ENCODE assay signal across 8 cellular contexts in genomic region chr7:152336754-152337368, GRCh38.
A peak's percentile ranks its signal among the peaks of the same experiment; 100 is the strongest.
DNase-seq lines count a peak whose midpoint lies in the region; ATAC-seq and TF ChIP-seq lines count a peak whose summit lies in the region.

No MANE protein-coding gene starts in this region.

- intact Hi-C loops in posterior cingulate gyrus (cut with DNase I) = loop anchor here (5.0 kb wide), 2 partner anchors 125 to 370 kb away; no protein-coding TSS in a partner anchor

- no peaks in the 10 kb centered on the region for H3K9me3 Mint-ChIP-seq in neural progenitor cell

- DNase-seq in activated CD4-positive, alpha-beta T cell treated with anti-CD3 and anti-CD28 coated beads for 4 hours = peak; percentile 10 to 30
- DNase-seq in activated CD4-positive, alpha-beta T cell treated with anti-CD3 and anti-CD28 coated beads, Interleukin-2, amount 50 U/mL, for 1 hour = no peak
- DNase-seq in LNCaP clone FGC (ENCODE audit: low read depth) (no peak), T-helper 17 cell (no peak), fibroblast of lung (ENCODE audit: low read depth in 2 of 2) (peak; percentile 45 to 61), neural progenitor cell (ENCODE audit: low spot score) (peak; percentile 71), posterior cingulate gyrus (no peak)

- H3K4me3 Mint-ChIP-seq in T-helper 17 cell = peak overlapping the region; percentile 82
- no peak overlapping the region for H3K4me3 Mint-ChIP-seq in neural progenitor cell

- H2AFZ ChIP-seq in fibroblast of lung (ENCODE audit: low read length) = no peak overlapping the region
- no peak overlapping the region for H2AFZ ChIP-seq in neural progenitor cell (replicated peaks)

- H3K27ac Mint-ChIP-seq in T-helper 17 cell (peak overlapping the region; percentile 74), neural progenitor cell (no peak overlapping the region)

- no peak overlapping the region for H3K4me3 ChIP-seq in LNCaP clone FGC (ENCODE audit: low read depth, low read length)
- H3K4me3 ChIP-seq in fibroblast of lung (replicated peaks in 1 of 4; ENCODE audit: control extremely low read depth in 1 of 4, insufficient read depth in 1 of 4, low read depth in 3 of 4, low read length in 4 of 4) = no peak overlapping the region
- no peak overlapping the region for H3K4me3 ChIP-seq in neural progenitor cell

- no peaks in the 10 kb centered on the region for H3K27me3 ChIP-seq in fibroblast of lung (ENCODE audit: control insufficient read depth, insufficient read depth, low read length)
- no peaks in the 10 kb centered on the region for H3K27me3 ChIP-seq in neural progenitor cell

- H3K4me1 Mint-ChIP-seq in T-helper 17 cell = peaks cover 45% of the 10 kb centered on the region
- peaks cover 2% of the 10 kb centered on the region for H3K4me1 Mint-ChIP-seq in neural progenitor cell

- TF ChIP-seq CTCF in LNCaP clone FGC (IDR thresholded peaks at IDR 0.05; ENCODE audit: control insufficient read depth, extremely low read depth, insufficient read depth) = peak; percentile 60
- peak; percentile 42 to 58 for TF ChIP-seq CTCF in fibroblast of lung (conservative IDR thresholded peaks at IDR 0.05 in 1 of 2, IDR thresholded peaks at IDR 0.05 in 1 of 2; ENCODE audit: low read depth in 1 of 2, low read length in 2 of 2)
- TF ChIP-seq CTCF in neural progenitor cell (IDR thresholded peaks at IDR 0.05) = peak; percentile 70

- ATAC-seq in GM21515 (IDR thresholded peaks at IDR 0.05; ENCODE audit: unreplicated experiment) = peak; percentile 68
- peak; percentile 78 for ATAC-seq in T-helper 17 cell

- no peaks in the 10 kb centered on the region for H3F3A ChIP-seq in neural progenitor cell (ENCODE audit: low read depth)

- H3K4me1 ChIP-seq in fibroblast of lung (ENCODE audit: control insufficient read depth, extremely low read depth, insufficient read depth, low read length) (no peaks in the 10 kb centered on the region), neural progenitor cell (no peaks in the 10 kb centered on the region)

- H3K4me2 ChIP-seq in fibroblast of lung (ENCODE audit: extremely low read depth, insufficient read depth, low read length) (no peak overlapping the region), neural progenitor cell (no peak overlapping the region)

- H3K36me3 Mint-ChIP-seq in T-helper 17 cell (ENCODE audit: low read depth) (no peaks in the 10 kb centered on the region), neural progenitor cell (peaks cover 4% of the 10 kb centered on the region)

- H3K27me3 Mint-ChIP-seq in T-helper 17 cell = no peaks in the 10 kb centered on the region
- H3K27me3 Mint-ChIP-seq in neural progenitor cell (ENCODE audit: insufficient read depth, low read depth) = peaks cover 2% of the 10 kb centered on the region

- no peak overlapping the region for H3K9ac ChIP-seq in fibroblast of lung (ENCODE audit: insufficient read depth, low read length)
- no peak overlapping the region for H3K9ac ChIP-seq in neural progenitor cell

- H3K27ac ChIP-seq in fibroblast of lung (ENCODE audit: insufficient read depth, low read length) (no peak overlapping the region), neural progenitor cell (no peak overlapping the region)

- no peaks in the 10 kb centered on the region for H3K36me3 ChIP-seq in fibroblast of lung (ENCODE audit: control insufficient read depth, insufficient read depth, low read length)
- H3K36me3 ChIP-seq in neural progenitor cell = no peaks in the 10 kb centered on the region

- H3K9me3 ChIP-seq in T-helper 17 cell (ENCODE audit: control insufficient read depth, low read length, poor library complexity, severe bottlenecking) (no peaks in the 10 kb centered on the region), fibroblast of lung (ENCODE audit: control insufficient read depth, insufficient read depth, low read depth, low read length) (no peaks in the 10 kb centered on the region), neural progenitor cell (ENCODE audit: low read depth) (no peaks in the 10 kb centered on the region)

- peaks cover 35% of the 10 kb centered on the region for H3K79me2 ChIP-seq in fibroblast of lung (ENCODE audit: control insufficient read depth, insufficient read depth, low read length)
- peaks cover 97% of the 10 kb centered on the region for H3K79me2 ChIP-seq in neural progenitor cell (ENCODE audit: low read depth)

- H4K20me1 ChIP-seq in fibroblast of lung (ENCODE audit: control insufficient read depth, extremely low read depth, insufficient read depth, low read length) (no peaks in the 10 kb centered on the region), neural progenitor cell (ENCODE audit: low read depth) (peaks cover 45% of the 10 kb centered on the region)

Comparison
In these comparisons a context has a peak if more than half of its experiments do, and no peak if none do; other contexts are left out.
1. DNase-seq: peak in activated CD4-positive, alpha-beta T cell treated with anti-CD3 and anti-CD28 coated beads for 4 hours (2 of 2), fibroblast of lung (2 of 2) and neural progenitor cell (single experiment); none in activated CD4-positive, alpha-beta T cell treated with anti-CD3 and anti-CD28 coated beads, Interleukin-2, amount 50 U/mL, for 1 hour (single experiment), LNCaP clone FGC (single experiment), T-helper 17 cell (0 of 3) and posterior cingulate gyrus (0 of 10).
2. Peak in every context shown above with its lines, with median percentiles within 50 percentile points of each other: CTCF ChIP-seq.